In the genomic region with DNA sequence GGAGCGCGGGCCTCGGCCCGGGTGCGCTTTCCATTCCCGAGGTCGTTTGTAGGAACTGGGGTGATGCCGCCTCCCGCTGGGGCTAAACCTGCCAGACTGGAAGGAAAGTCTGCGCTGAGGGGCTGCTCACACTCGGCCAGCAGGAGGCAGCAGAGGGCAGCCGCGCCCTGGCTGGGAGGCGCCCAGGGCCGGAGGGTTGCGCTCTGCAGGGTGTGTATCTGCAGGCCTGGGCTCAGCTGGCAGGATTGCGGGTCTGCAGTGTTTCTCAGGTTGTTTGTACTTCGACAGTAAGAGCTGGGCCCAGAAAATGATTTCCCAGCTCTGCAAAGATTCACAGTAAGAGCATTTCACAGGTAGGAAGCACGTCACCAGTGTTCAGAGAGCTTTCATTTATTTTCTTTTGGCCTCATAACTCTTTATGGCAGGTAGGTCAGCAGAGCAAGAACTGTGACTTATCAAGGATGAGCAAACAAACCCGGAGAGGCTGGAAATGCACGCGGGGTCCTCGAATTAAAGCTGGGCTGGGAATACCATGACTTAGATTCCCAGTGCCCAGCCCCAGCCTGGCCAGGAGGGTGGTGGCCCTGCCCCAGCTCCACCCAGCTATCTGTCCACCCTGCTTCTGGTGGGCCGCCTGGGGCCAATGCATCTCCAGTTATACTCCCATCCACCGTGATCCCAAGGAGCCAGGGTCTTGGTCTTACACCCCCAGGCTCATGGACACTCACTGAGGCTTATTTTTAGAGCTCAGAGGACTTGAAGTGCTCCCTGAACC, we compare ENCODE assay signal across 1 cellular context.
TF ChIP-seq lines count a peak whose summit lies in the region.

No MANE protein-coding gene starts in this region.

TF ChIP-seq in K562, 482 proteins besides CTCF, POLR2A, EP300 and RAD21 (continued from another document):
- no peak for TF ChIP-seq ZNF407 (IDR thresholded peaks at IDR 0.05; ENCODE audit: low read depth)
- no peak for TF ChIP-seq SIRT6 (IDR thresholded peaks at IDR 0.05; ENCODE audit: low read depth, low read length)
- TF ChIP-seq MEF2A (IDR thresholded peaks at IDR 0.05; ENCODE audit: control insufficient read depth, low read depth, low read length), result no peak
- TF ChIP-seq CXXC5 (CRISPR knock-in tag; IDR thresholded peaks at IDR 0.05), result peak; percentile 39; the same call in 1 of the 2 replicates
TF ChIP-seq in K562: peak in this region for 26.
